29 cellular contexts compared by ENCODE assay signal in the genomic region with DNA sequence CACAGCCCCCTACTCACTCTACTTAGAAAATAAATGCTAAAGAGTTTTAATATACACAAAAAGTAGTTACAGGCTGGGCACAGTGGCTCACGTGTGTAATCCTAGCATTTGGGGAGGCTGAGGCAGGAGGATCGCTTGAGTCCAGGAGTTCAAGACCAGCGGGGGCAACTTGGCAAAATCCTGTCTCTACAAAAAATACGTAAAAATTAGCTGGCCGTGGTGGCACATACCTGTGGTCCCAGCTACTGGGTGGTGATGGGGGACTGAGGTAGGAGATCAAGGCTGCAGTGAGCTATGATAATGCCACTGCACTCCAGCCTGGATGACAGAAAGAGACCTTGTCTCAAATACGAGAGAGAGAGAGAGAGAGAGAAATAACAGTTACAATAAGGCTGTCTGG.
"Had no signal": no experiment of that assay in that cellular context is flagged by ENCODE, and none has a peak within 500 bp of the region (broad histone marks: within the 10 kb centered on the region; RNA-seq: fewer than 3 reads in every experiment).

No MANE protein-coding gene starts in this region.

- H3K4me3 Mint-ChIP-seq: naive thymus-derived CD4-positive, alpha-beta T cell; natural killer cell; nephron; neural progenitor cell; stimulated activated memory B cell treated with anti-CD40 and anti-IgM and Interleukin-4, amounts not matched to agents 10 μg/mL and 1 μg/mL and 100 μg/mL, for 72 hours; stimulated activated naive CD8-positive, alpha-beta T cell treated with anti-CD3 and anti-CD28 coated beads, Interleukin-15, amount 100 ng/mL, for 72 hours; type B pancreatic cell had no signal

- H3K4me1 ChIP-seq: neural progenitor cell, uterus had no signal

- H3K4me3 ChIP-seq: neural progenitor cell, pancreas, psoas muscle, right lobe of liver, skin epidermis, smooth muscle cell, spleen, suprapubic skin, testis, tibial artery, transverse colon, upper lobe of right lung, uterus had no signal

- H3K27me3 ChIP-seq: neural progenitor cell, pancreas, right lobe of liver, spleen, suprapubic skin, testis, tibial artery, transverse colon, upper lobe of right lung, uterus had no signal

- H3K4me1 Mint-ChIP-seq: nephron, neural progenitor cell had no signal

- H3K36me3 ChIP-seq: neural progenitor cell, pancreas, right lobe of liver, spleen, tibial artery, transverse colon, upper lobe of right lung, uterus had no signal

- H3K27ac Mint-ChIP-seq: naive thymus-derived CD4-positive, alpha-beta T cell; natural killer cell; nephron; neural progenitor cell; progenitor cell of endocrine pancreas; stimulated activated memory B cell treated with anti-CD40 and anti-IgM and Interleukin-4, amounts not matched to agents 10 μg/mL and 1 μg/mL and 100 μg/mL, for 72 hours; type B pancreatic cell had no signal

- DNase-seq: naive thymus-derived CD4-positive, alpha-beta T cell; natural killer cell; psoas muscle; right cardiac atrium; stimulated activated CD4-positive, alpha-beta T cell treated with anti-CD3 and anti-CD28 coated beads, Interleukin-12 subunit alpha, Interleukin-12 subunit beta, amount 100 ng/mL, for 4 hours; stimulated activated CD4-positive, alpha-beta T cell treated with anti-CD3 and anti-CD28 coated beads, Interleukin-1b, Interleukin-23, amount 100 ng/mL, for 48 hours; stimulated activated CD4-positive, alpha-beta T cell treated with anti-CD3 and anti-CD28 coated beads, Interleukin-4, amount 100 ng/mL, for 1 hour; stimulated activated CD4-positive, alpha-beta T cell treated with anti-CD3 and anti-CD28 coated beads, Interleukin-4, amount 100 ng/mL, for 4 hours; stimulated activated CD8-positive, alpha-beta memory T cell treated with anti-CD3 and anti-CD28 coated beads, Interleukin-4, amount 100 ng/mL, for 48 hours; stimulated activated naive CD4-positive, alpha-beta T cell; stimulated activated naive CD8-positive, alpha-beta T cell treated with anti-CD3 and anti-CD28 coated beads, Interleukin-15, amount 100 ng/mL, for 72 hours; stimulated activated naive CD8-positive, alpha-beta T cell treated with anti-CD3 and anti-CD28 coated beads, Interleukin-15, Interleukin-2, amounts not matched to agents 100 U/mL and 50 U/mL, for 24 hours; substantia nigra; testis; transverse colon; upper lobe of right lung; uterus had no signal

- ATAC-seq: naive thymus-derived CD4-positive, alpha-beta T cell; natural killer cell; pancreas; psoas muscle; right cardiac atrium; right lobe of liver; stimulated activated memory B cell treated with anti-CD40 and anti-IgM and Interleukin-4, amounts not matched to agents 10 μg/mL and 1 μg/mL and 100 μg/mL, for 72 hours; stimulated activated naive CD8-positive, alpha-beta T cell treated with anti-CD3 and anti-CD28 coated beads, Interleukin-15, amount 100 ng/mL, for 72 hours; stimulated activated naive CD8-positive, alpha-beta T cell treated with anti-CD3 and anti-CD28 coated beads, Interleukin-15, Interleukin-2, amounts not matched to agents 100 U/mL and 50 U/mL, for 24 hours; upper lobe of right lung had no signal

- H3K9me3 Mint-ChIP-seq: natural killer cell; nephron; neural progenitor cell; stimulated activated memory B cell treated with anti-CD40 and anti-IgM and Interleukin-4, amounts not matched to agents 10 μg/mL and 1 μg/mL and 100 μg/mL, for 72 hours; stimulated activated naive CD8-positive, alpha-beta T cell treated with anti-CD3 and anti-CD28 coated beads, Interleukin-15, amount 100 ng/mL, for 72 hours; type B pancreatic cell had no signal

- H3K9me3 ChIP-seq: pancreas, psoas muscle, right lobe of liver, spleen, suprapubic skin, testis, tibial artery, transverse colon, upper lobe of right lung, uterus had no signal

- H3K36me3 Mint-ChIP-seq: naive thymus-derived CD4-positive, alpha-beta T cell; natural killer cell; neural progenitor cell; type B pancreatic cell had no signal

- H3K27me3 Mint-ChIP-seq: naive thymus-derived CD4-positive, alpha-beta T cell; progenitor cell of endocrine pancreas; stimulated activated memory B cell treated with anti-CD40 and anti-IgM and Interleukin-4, amounts not matched to agents 10 μg/mL and 1 μg/mL and 100 μg/mL, for 72 hours; stimulated activated naive CD8-positive, alpha-beta T cell treated with anti-CD3 and anti-CD28 coated beads, Interleukin-15, amount 100 ng/mL, for 72 hours; type B pancreatic cell had no signal

- H3K27ac ChIP-seq: neural progenitor cell, pancreas, psoas muscle, right lobe of liver, skin epidermis, spleen, suprapubic skin, testis, tibial artery, transverse colon, upper lobe of right lung, uterus had no signal
